ENCODE assay signal across 1 cellular context in genomic region chr9:136107953-136108647, GRCh38.
TF ChIP-seq lines count a peak whose summit lies in the region.

No MANE protein-coding gene starts in this region.

TF ChIP-seq in IMR-90, 13 proteins besides CTCF, POLR2A, EP300 and RAD21 (continued from another document):
- TF ChIP-seq USF2 (IDR thresholded peaks at IDR 0.05; ENCODE audit: low read depth, low read length) (no peak), SMC3 (IDR thresholded peaks at IDR 0.05; ENCODE audit: low read depth, low read length) (no peak)
